8 cellular contexts compared by ENCODE assay signal in the genomic region with DNA sequence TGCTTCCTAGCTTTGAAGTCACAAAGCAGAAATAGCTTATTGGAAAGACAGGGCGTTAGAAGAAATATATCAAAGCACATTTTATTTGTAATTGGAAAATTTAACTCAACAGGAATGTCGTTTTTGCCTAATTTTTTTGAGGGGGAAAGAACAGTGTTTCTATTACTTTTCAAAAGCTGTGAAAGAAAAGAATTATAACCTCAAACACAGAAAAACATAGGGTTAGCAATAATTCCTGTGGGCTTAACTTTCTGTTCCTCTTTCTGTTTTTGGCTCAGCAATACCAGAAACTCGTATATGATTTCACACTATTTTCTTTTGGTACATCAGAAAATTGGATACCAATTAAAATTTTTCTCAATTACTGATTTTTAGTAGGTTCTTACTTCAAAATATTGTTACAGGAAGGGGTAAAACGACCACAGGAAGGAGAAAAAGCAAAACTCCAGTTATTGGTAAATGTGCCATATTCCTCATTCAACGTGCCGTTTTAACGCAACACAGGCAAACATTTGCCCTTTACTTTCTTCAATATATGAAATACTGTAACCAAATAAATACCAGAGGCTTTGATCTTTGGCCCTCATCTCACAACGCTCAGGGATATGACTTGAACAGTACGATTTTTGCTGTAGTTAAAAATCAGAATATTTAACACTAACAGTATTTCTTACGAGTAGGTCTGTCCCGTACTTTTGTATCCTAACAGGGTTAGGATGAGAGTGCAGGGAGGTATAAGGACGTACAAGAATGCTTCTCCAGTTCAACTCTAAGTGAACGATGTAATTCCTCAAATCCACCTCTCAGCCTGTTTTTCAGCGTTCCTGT. TPM values are rescaled to one million over a fixed set of nuclear protein-coding genes. Genes with fewer than 3 reads are reported as not detected.
DNase-seq lines count a peak whose midpoint lies in the region; ATAC-seq, FAIRE-seq and TF ChIP-seq lines count a peak whose summit lies in the region.

No MANE protein-coding gene starts in this region.

- H3K4me1 ChIP-seq in ES-I3 (ENCODE audit: insufficient read depth, low read length) (0 out of 2 replicates have a peak, but pooled peaks cover under 1% of the 10 kb centered on the region), tibial nerve (peaks cover 0 to 18% (median 0%) of the 10 kb centered on the region in 4 donors)

- H3K9me3 ChIP-seq in ES-I3 (ENCODE audit: control insufficient read depth, insufficient read depth, low read length) (no peaks in the 10 kb centered on the region), tibial nerve (no peaks in the 10 kb centered on the region)

- H3K36me3 ChIP-seq in ES-I3 (ENCODE audit: insufficient read depth, low read length) (no peaks in the 10 kb centered on the region), tibial nerve (no peaks in the 10 kb centered on the region)

- H3K9ac ChIP-seq in ES-I3 (ENCODE audit: low read depth, low read length), result peak overlapping the region; percentile 85

- TF ChIP-seq EP300 in tibial nerve (IDR thresholded peaks at IDR 0.05), result no peak

- POLR2A ChIA-PET in activated CD8-positive, alpha-beta T cell treated with anti-CD3 and anti-CD28 coated beads, Interleukin-2, amount 10 ng/mL, durations not matched to agents 7 days and 5 days (lab: Charles Lee), result interaction anchor here (2.5 kb wide), 1 partner anchor 123 kb away, joined by 6 read pairs; no protein-coding TSS in a partner anchor

- peaks cover 38% of the 10 kb centered on the region for H3K4me1 Mint-ChIP-seq in activated CD8-positive, alpha-beta T cell treated with anti-CD3 and anti-CD28 coated beads, Interleukin-2, amount 10 ng/mL, durations not matched to agents 7 days and 5 days (ENCODE audit: low read depth)

- H3K27ac Mint-ChIP-seq in activated CD8-positive, alpha-beta T cell treated with anti-CD3 and anti-CD28 coated beads, Interleukin-2, amount 10 ng/mL, durations not matched to agents 7 days and 5 days, result peak overlapping the region; percentile 99

- H3K27me3 Mint-ChIP-seq in activated CD8-positive, alpha-beta T cell treated with anti-CD3 and anti-CD28 coated beads, Interleukin-2, amount 10 ng/mL, durations not matched to agents 7 days and 5 days (ENCODE audit: low read depth), result no peaks in the 10 kb centered on the region

- H3K4me3 ChIP-seq in tibial nerve, result peak overlapping the region; percentile 51 to 82 (median 64)

- 9% methylated on average over 14 of the region's 14 CpGs for WGBS in tibial nerve, 2 donors

- ATAC-seq in HG02678 (IDR thresholded peaks at IDR 0.05; ENCODE audit: unreplicated experiment), result peak; percentile 28
- no peak for ATAC-seq in activated CD8-positive, alpha-beta T cell treated with anti-CD3 and anti-CD28 coated beads, Interleukin-2, amount 10 ng/mL, durations not matched to agents 7 days and 5 days

- peak overlapping the region; percentile 95 for H3K27ac ChIP-seq in layer of hippocampus (ENCODE audit: low read depth, low read length)
- peak overlapping the region; percentile 74 to 93 (median 89) for H3K27ac ChIP-seq in tibial nerve

- no peak for TF ChIP-seq CTCF in tibial nerve (IDR thresholded peaks at IDR 0.05)

- H3K36me3 Mint-ChIP-seq in activated CD8-positive, alpha-beta T cell treated with anti-CD3 and anti-CD28 coated beads, Interleukin-2, amount 10 ng/mL, durations not matched to agents 7 days and 5 days (ENCODE audit: low read depth), result peaks cover 5% of the 10 kb centered on the region

- no peak for DNase-seq in activated CD8-positive, alpha-beta T cell treated with anti-CD3 and anti-CD28 coated beads, Interleukin-2, amount 10 ng/mL, durations not matched to agents 7 days and 5 days
- no peak for DNase-seq in tibial nerve (ENCODE audit: low spot score in 2 of 2)
- DNase-seq in erythroblast (lab: John Stamatoyannopoulos, UW), result no peak
- DNase-seq in H54 (ENCODE audit: insufficient read length, low spot score), result no peak
- DNase-seq in NCI-H1092 (lab: John Stamatoyannopoulos, UW), result no peak

- CTCF ChIA-PET in activated CD8-positive, alpha-beta T cell treated with anti-CD3 and anti-CD28 coated beads, Interleukin-2, amount 10 ng/mL, durations not matched to agents 7 days and 5 days (lab: Charles Lee), result interaction anchor here (1.5 to 1.9 kb wide), 3 partner anchors 52 to 123 kb away, joined by 3 to 7 read pairs (median 4); no protein-coding TSS in a partner anchor

- no peaks in the 10 kb centered on the region for H3K9me3 Mint-ChIP-seq in activated CD8-positive, alpha-beta T cell treated with anti-CD3 and anti-CD28 coated beads, Interleukin-2, amount 10 ng/mL, durations not matched to agents 7 days and 5 days (ENCODE audit: insufficient read depth)

- FAIRE-seq in H54 (lab: Jason Lieb, UNC), result no peak

- no peak for TF ChIP-seq POLR2A in tibial nerve (IDR thresholded peaks at IDR 0.05)
- TF ChIP-seq POLR2A in erythroblast (IDR thresholded peaks at IDR 0.05; ENCODE audit: low read length), result no peak
- TF ChIP-seq POLR2A in H54 (IDR thresholded peaks at IDR 0.05; ENCODE audit: low read depth, low read length), result no peak

- peak overlapping the region; percentile 82 for H3K4me3 Mint-ChIP-seq in activated CD8-positive, alpha-beta T cell treated with anti-CD3 and anti-CD28 coated beads, Interleukin-2, amount 10 ng/mL, durations not matched to agents 7 days and 5 days

- no peaks in the 10 kb centered on the region for H3K27me3 ChIP-seq in layer of hippocampus (ENCODE audit: control insufficient read depth, insufficient read depth, low read length)
- H3K27me3 ChIP-seq in tibial nerve, result no peaks in the 10 kb centered on the region

RNA-seq across cellular contexts. Expression of a gene that starts 1.3 kb away (rescaled TPM):
- total RNA-seq in activated CD8-positive, alpha-beta T cell treated with anti-CD3 and anti-CD28 coated beads, Interleukin-2, amount 10 ng/mL, durations not matched to agents 7 days and 5 days, result not detected
- not detected for total RNA-seq in tibial nerve

RNA-seq across cellular contexts. Expression of a gene that starts 2.5 kb away (rescaled TPM):
- total RNA-seq in activated CD8-positive, alpha-beta T cell treated with anti-CD3 and anti-CD28 coated beads, Interleukin-2, amount 10 ng/mL, durations not matched to agents 7 days and 5 days, result not detected
- total RNA-seq in tibial nerve, result not detected
